In the genomic region with DNA sequence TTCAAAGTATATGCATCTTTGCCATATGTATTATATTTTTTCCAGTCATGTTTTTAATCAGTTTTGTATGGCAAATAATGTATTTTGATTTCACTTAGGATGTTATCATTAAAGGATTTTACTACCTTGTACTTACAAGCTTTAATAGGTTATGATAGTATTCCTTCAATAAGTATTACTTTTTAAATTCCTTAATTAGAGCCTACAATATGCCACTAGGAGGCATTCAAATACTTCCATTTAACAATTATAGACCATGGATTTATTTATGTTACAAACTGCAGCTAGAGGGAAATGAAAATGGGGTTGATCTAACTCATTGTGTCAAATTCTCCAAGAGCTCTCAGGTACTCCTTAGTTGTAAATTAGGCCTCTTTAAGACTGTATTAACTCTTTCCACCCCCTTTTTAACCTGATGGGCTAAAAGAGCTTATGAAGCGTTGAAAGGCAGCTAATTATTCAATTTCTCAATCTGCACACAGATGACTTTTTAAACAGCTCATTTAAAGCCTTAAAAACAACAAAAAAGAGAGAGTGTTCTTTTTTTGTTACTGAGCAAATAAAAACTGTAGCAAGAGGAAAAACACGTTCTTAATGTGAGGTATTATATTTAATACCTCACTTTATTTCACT, we compare ENCODE assay signal across 9 cellular contexts.
DNase-seq lines count a peak whose midpoint lies in the region; FAIRE-seq and TF ChIP-seq lines count a peak whose summit lies in the region.
"Had no signal": no experiment of that assay in that cellular context is flagged by ENCODE, and none has a peak within 500 bp of the region (broad histone marks: within the 10 kb centered on the region; RNA-seq: fewer than 3 reads in every experiment).

No MANE protein-coding gene starts in this region.

- TF ChIP-seq CTCF in PC-9 (conservative IDR thresholded peaks at IDR 0.05) (peak; percentile 62), fibroblast of villous mesenchyme (IDR thresholded peaks at IDR 0.05; ENCODE audit: insufficient read depth, low read depth, low read length) (peak; percentile 23), tibial nerve (IDR thresholded peaks at IDR 0.05) (peak; percentile 18 to 54 (median 33))

- peak; percentile 83 for DNase-seq in NCI-H2107 treated with DMSO at 0.1 percent for 48 hours (lab: John Stamatoyannopoulos, UW; ENCODE audit: unreplicated experiment)
- no peak for DNase-seq in NCI-H2107 (lab: John Stamatoyannopoulos, UW)
- peak in 1 of 2 experiments; percentile 38 for DNase-seq in PC-9
- peak; percentile 32 for DNase-seq in fibroblast of villous mesenchyme (ENCODE audit: low read depth)
- DNase-seq in tibial nerve (ENCODE audit: low spot score in 2 of 2), result no peak
- DNase-seq in GM12891 (ENCODE audit: insufficient read length, low spot score), result no peak
- no peak for DNase-seq in NCI-H2227 treated with DMSO at 0.1 percent for 48 hours (lab: John Stamatoyannopoulos, UW)
- DNase-seq in stimulated activated CD4-positive, alpha-beta T cell treated with anti-CD3 and anti-CD28 coated beads, Interleukin-2, amount 100 ng/mL, for 24 hours, result no peak

- H3K27ac ChIP-seq in PC-9 (no peak overlapping the region), tibial nerve (no peak overlapping the region)
- H3K27ac ChIP-seq: BLaER1 treated with 17β-estradiol and CSF1 and Interleukin-3, amounts not matched to agents 10 nM and 100 nM had no signal

- no peaks in the 10 kb centered on the region for H3K79me2 ChIP-seq in PC-9 (ENCODE audit: low read depth)

- no peak for TF ChIP-seq POLR2A in tibial nerve (IDR thresholded peaks at IDR 0.05)
- TF ChIP-seq POLR2A in GM12891 (IDR thresholded peaks at IDR 0.05; ENCODE audit: low read depth, low read length), result no peak

- 30% methylated on average over 2 of the region's 2 CpGs for WGBS in tibial nerve, 2 donors

- no peak overlapping the region for H2AFZ ChIP-seq in PC-9

- no peaks in the 10 kb centered on the region for H3F3A ChIP-seq in PC-9 (ENCODE audit: insufficient read depth, low read depth)

- TF ChIP-seq EP300 in tibial nerve (IDR thresholded peaks at IDR 0.05), result no peak

- H3K4me3 ChIP-seq in PC-9, result no peak overlapping the region
- no peak overlapping the region for H3K4me3 ChIP-seq in fibroblast of villous mesenchyme (ENCODE audit: low read depth, low read length)
- no peak overlapping the region for H3K4me3 ChIP-seq in tibial nerve
- H3K4me3 ChIP-seq: BLaER1 treated with 17β-estradiol and CSF1 and Interleukin-3, amounts not matched to agents 10 nM and 100 nM had no signal

- intact Hi-C loops in PC-9 (cut with micrococcal nuclease; ENCODE audit: unreplicated experiment), result loop anchor here (1.0 to 10.0 kb wide), 4 partner anchors 305 to 1068 kb away; no protein-coding TSS in a partner anchor

- FAIRE-seq in GM12891 (lab: Jason Lieb, UNC), result no peak

- POLR2A ChIA-PET in PC-9 (lab: Charles Lee; ENCODE audit: unreplicated experiment), result interaction anchor here (0.5 kb wide), 1 partner anchor 1318 kb away, joined by 3 read pairs; no protein-coding TSS in a partner anchor

- 0 out of 2 replicates have a peak, but pooled peaks cover 2% of the 10 kb centered on the region for H4K20me1 ChIP-seq in PC-9 (ENCODE audit: insufficient read depth)
- H4K20me1 ChIP-seq: BLaER1 treated with 17β-estradiol and CSF1 and Interleukin-3, amounts not matched to agents 10 nM and 100 nM had no signal

- H3K27me3 ChIP-seq in PC-9 (ENCODE audit: insufficient read depth, low read depth), result no peaks in the 10 kb centered on the region
- H3K27me3 ChIP-seq in tibial nerve, result no peaks in the 10 kb centered on the region
- H3K27me3 ChIP-seq: BLaER1 treated with 17β-estradiol and CSF1 and Interleukin-3, amounts not matched to agents 10 nM and 100 nM had no signal

- no peak overlapping the region for H3K4me2 ChIP-seq in PC-9

- H3K9me3 ChIP-seq in PC-9 (ENCODE audit: insufficient read depth, low read depth) (no peaks in the 10 kb centered on the region), tibial nerve (peaks cover 0 to 3% (median 0%) of the 10 kb centered on the region in 4 donors)
- H3K9me3 ChIP-seq: BLaER1 treated with 17β-estradiol and CSF1 and Interleukin-3, amounts not matched to agents 10 nM and 100 nM had no signal

- CTCF ChIA-PET in PC-9 (lab: Charles Lee), result interaction anchor here (0.8 to 1.3 kb wide), 4 partner anchors 250 to 845 kb away, joined by 3 to 4 read pairs (median 3); no protein-coding TSS in a partner anchor

- H3K36me3 ChIP-seq in PC-9 (ENCODE audit: low read depth) (no peaks in the 10 kb centered on the region), tibial nerve (peaks cover 0 to 5% (median 0%) of the 10 kb centered on the region in 3 donors)
- H3K36me3 ChIP-seq: BLaER1 treated with 17β-estradiol and CSF1 and Interleukin-3, amounts not matched to agents 10 nM and 100 nM had no signal

- BruUV-seq in PC-9 (replicated peaks; lab: Mats Ljungman, UMichigan), result no TSS peak

- no peaks in the 10 kb centered on the region for H3K9me2 ChIP-seq in PC-9 (ENCODE audit: insufficient read depth)

- H3K4me1 ChIP-seq in PC-9 (replicated peaks; ENCODE audit: insufficient read depth) (no peaks in the 10 kb centered on the region), tibial nerve (peaks cover 0 to 13% (median 0%) of the 10 kb centered on the region in 4 donors)

TF ChIP-seq in GM12891, 5 proteins besides CTCF, POLR2A, EP300 and RAD21:
- no peak for TF ChIP-seq PAX5 (IDR thresholded peaks at IDR 0.05; ENCODE audit: insufficient read depth, low read length, severe bottlenecking)
- no peak for TF ChIP-seq POU2F2 (IDR thresholded peaks at IDR 0.05; ENCODE audit: low read depth, low read length)
- no peak for TF ChIP-seq TAF1 (IDR thresholded peaks at IDR 0.05; ENCODE audit: low read depth, low read length)
- no peak for TF ChIP-seq POLR2AphosphoS5 (IDR thresholded peaks at IDR 0.05; ENCODE audit: low read depth, low read length)
- no peak for TF ChIP-seq SPI1 (IDR thresholded peaks at IDR 0.05; ENCODE audit: low read depth, low read length)

Comparison
In these comparisons a context has a peak if more than half of its experiments do, and no peak if none do; other contexts are left out.
1. DNase-seq: peak in NCI-H2107 treated with DMSO at 0.1 percent for 48 hours (single experiment) and fibroblast of villous mesenchyme (single experiment); none in NCI-H2107 (single experiment), tibial nerve (0 of 2), GM12891 (single experiment), NCI-H2227 treated with DMSO at 0.1 percent for 48 hours (single experiment) and stimulated activated CD4-positive, alpha-beta T cell treated with anti-CD3 and anti-CD28 coated beads, Interleukin-2, amount 100 ng/mL, for 24 hours (0 of 2).
2. Peak in every context shown above with its lines, with median percentiles within 50 percentile points of each other: CTCF ChIP-seq.